8 cellular contexts compared by ENCODE assay signal in the genomic region with DNA sequence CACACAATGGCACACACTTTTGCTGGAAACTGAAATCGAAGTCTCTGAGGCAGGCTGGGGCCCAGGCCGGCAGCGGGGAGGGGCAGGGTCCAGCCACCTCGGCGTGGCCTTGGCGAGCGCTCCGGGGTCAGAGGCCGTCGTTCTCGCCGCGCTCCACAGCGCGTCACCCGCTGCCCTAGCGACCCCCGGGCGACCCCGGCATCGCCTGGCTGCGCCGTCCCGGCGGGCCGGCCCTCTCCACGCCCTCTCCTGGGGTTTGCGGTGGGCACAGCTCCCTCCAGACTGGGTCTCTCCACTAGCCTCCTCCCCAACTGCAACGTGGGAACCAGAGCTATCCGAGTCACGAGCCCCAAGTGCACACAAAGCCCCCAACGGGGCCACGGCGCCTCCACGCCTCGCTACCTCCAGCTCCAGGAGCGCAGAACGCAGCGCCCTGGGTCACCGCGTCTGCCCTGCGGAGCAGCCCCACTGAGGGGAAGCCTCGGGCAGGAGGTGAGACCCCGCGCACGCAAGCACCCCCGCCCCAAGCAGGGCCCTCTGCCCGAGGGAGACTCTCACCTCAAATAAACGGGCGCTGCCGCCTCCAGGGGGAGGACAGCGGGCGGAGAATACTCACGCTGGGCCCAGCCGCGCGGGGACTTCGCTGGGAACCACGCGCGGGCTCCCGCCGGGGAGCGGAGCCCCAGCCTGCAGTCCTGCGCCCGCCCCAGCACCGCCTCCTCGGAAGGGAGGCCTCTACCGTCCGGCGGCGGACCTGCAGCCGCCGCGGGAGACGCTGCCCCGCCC.
A peak's percentile ranks its signal among the peaks of the same experiment; 100 is the strongest.
DNase-seq lines count a peak whose midpoint lies in the region; ATAC-seq lines count a peak whose summit lies in the region.

No MANE protein-coding gene starts in this region.

- H3K9ac ChIP-seq in endocrine pancreas (ENCODE audit: control insufficient read depth, insufficient read depth, low read length), result peak overlapping the region; percentile 72

- DNase-seq in AG08396 (ENCODE audit: low spot score) (peak; percentile 95), NCI-H510A (lab: John Stamatoyannopoulos, UW) (peak; percentile 84), midbrain (lab: John Stamatoyannopoulos, UW) (peak; percentile 86)
- DNase-seq in activated CD8-positive, alpha-beta memory T cell treated with anti-CD3 and anti-CD28 coated beads for 1 hour (ENCODE audit: extremely low read depth in 1 of 2, low read depth in 1 of 2), result peak; percentile 27 to 61
- DNase-seq in stimulated activated CD8-positive, alpha-beta memory T cell treated with anti-CD3 and anti-CD28 coated beads, Interleukin-15, amount 100 ng/mL, for 4 hours (ENCODE audit: low read depth in 2 of 2), result peak; percentile 41 to 56

- ATAC-seq in GM18907 (IDR thresholded peaks at IDR 0.05; ENCODE audit: unreplicated experiment), result peak; percentile 99
- ATAC-seq in HG03139 (IDR thresholded peaks at IDR 0.05; ENCODE audit: unreplicated experiment), result peak; percentile 99

- no peak overlapping the region for H3K4me3 ChIP-seq in endocrine pancreas (ENCODE audit: control insufficient read depth, insufficient read depth, low read length)

- H3K4me1 ChIP-seq in endocrine pancreas (ENCODE audit: control insufficient read depth, insufficient read depth, low read length), result no peaks in the 10 kb centered on the region

- H3K9me3 ChIP-seq in endocrine pancreas (ENCODE audit: control insufficient read depth, low read length), result no peaks in the 10 kb centered on the region

- H3K36me3 ChIP-seq in endocrine pancreas (ENCODE audit: control insufficient read depth, insufficient read depth, low read length), result no peaks in the 10 kb centered on the region

- no peaks in the 10 kb centered on the region for H3K27me3 ChIP-seq in endocrine pancreas (ENCODE audit: control insufficient read depth, insufficient read depth, low read length)

Comparison
In these comparisons a context has a peak if more than half of its experiments do, and no peak if none do; other contexts are left out.
1. DNase-seq: peak in every context shown above with its lines; median percentile 95 in AG08396; 86 in midbrain; 84 in NCI-H510A; 48 in stimulated activated CD8-positive, alpha-beta memory T cell treated with anti-CD3 and anti-CD28 coated beads, Interleukin-15, amount 100 ng/mL, for 4 hours; 44 in activated CD8-positive, alpha-beta memory T cell treated with anti-CD3 and anti-CD28 coated beads for 1 hour.